Comparison of ENCODE assay signal across 1 cellular context in genomic region chr2:42725657-42726056, GRCh38.
TF ChIP-seq lines count a peak whose summit lies in the region.

No MANE protein-coding gene starts in this region.

TF ChIP-seq in H1, 55 proteins besides CTCF, POLR2A, EP300 and RAD21 (continued from another document):
- TF ChIP-seq CHD7 (IDR thresholded peaks at IDR 0.05; ENCODE audit: insufficient replicate concordance, low read length), result no peak
- no peak for TF ChIP-seq SIN3A (conservative IDR thresholded peaks at IDR 0.05 in 1 of 2, IDR thresholded peaks at IDR 0.05 in 1 of 2; ENCODE audit: low read depth in 1 of 2, low read length in 2 of 2)
- no peak for TF ChIP-seq MAX (IDR thresholded peaks at IDR 0.05)
- no peak for TF ChIP-seq TAF1 (IDR thresholded peaks at IDR 0.05; ENCODE audit: low read depth, low read length)
- TF ChIP-seq BACH1 (IDR thresholded peaks at IDR 0.05; ENCODE audit: low read length), result no peak
- TF ChIP-seq TEAD4 (IDR thresholded peaks at IDR 0.05; ENCODE audit: low read depth, low read length), result no peak
- TF ChIP-seq SP1 (IDR thresholded peaks at IDR 0.05; ENCODE audit: low read depth, low read length), result no peak
